In the genomic region with DNA sequence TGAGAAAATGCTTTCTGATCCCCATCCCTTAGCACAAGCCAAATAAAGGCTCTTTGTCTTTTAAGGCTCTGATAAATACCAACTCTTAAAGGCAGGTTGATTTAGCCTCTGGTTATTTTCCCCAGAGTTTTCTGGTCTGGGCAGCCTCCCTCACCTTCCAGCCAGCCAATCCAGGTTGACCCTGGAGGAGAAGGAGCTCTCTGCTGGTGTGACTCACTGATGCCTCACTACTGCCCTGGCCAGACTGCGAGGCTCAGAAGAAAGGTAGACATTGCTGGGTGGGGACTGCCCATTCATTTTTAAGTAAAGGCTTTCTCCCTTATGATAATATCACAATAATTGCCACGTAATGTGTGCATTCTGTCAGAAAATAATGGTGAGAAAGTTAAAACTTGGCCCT, we compare ENCODE assay signal across 1 cellular context.
TF ChIP-seq lines count a peak whose summit lies in the region.

No MANE protein-coding gene starts in this region.

TF ChIP-seq in SK-N-SH, 30 proteins besides CTCF, POLR2A, EP300 and RAD21 (continued from another document):
- TF ChIP-seq NRF1 (IDR thresholded peaks at IDR 0.05; ENCODE audit: low read depth, low read length) (no peak), GABPA (IDR thresholded peaks at IDR 0.05; ENCODE audit: low read depth) (no peak), RFX5 (IDR thresholded peaks at IDR 0.05; ENCODE audit: low read length) (no peak), POLR2AphosphoS5 (IDR thresholded peaks at IDR 0.05; ENCODE audit: low read depth, low read length) (no peak), CHD2 (IDR thresholded peaks at IDR 0.05; ENCODE audit: low read length, partially characterized antibody) (no peak), SMC3 (IDR thresholded peaks at IDR 0.05; ENCODE audit: low read depth, low read length) (no peak), RXRA (IDR thresholded peaks at IDR 0.05; ENCODE audit: borderline replicate concordance, low read depth) (no peak), JUND (IDR thresholded peaks at IDR 0.05) (peak; percentile 12; the same call in 1 of the 2 replicates), MXI1 (IDR thresholded peaks at IDR 0.05; ENCODE audit: low read depth, low read length) (no peak), TEAD4 (IDR thresholded peaks at IDR 0.05; ENCODE audit: borderline replicate concordance, insufficient read depth) (no peak), TCF12 (IDR thresholded peaks at IDR 0.05) (0 out of 2 replicates have a peak, but pooled peaks have one; percentile 4)
- TF ChIP-seq, protein P1, sequence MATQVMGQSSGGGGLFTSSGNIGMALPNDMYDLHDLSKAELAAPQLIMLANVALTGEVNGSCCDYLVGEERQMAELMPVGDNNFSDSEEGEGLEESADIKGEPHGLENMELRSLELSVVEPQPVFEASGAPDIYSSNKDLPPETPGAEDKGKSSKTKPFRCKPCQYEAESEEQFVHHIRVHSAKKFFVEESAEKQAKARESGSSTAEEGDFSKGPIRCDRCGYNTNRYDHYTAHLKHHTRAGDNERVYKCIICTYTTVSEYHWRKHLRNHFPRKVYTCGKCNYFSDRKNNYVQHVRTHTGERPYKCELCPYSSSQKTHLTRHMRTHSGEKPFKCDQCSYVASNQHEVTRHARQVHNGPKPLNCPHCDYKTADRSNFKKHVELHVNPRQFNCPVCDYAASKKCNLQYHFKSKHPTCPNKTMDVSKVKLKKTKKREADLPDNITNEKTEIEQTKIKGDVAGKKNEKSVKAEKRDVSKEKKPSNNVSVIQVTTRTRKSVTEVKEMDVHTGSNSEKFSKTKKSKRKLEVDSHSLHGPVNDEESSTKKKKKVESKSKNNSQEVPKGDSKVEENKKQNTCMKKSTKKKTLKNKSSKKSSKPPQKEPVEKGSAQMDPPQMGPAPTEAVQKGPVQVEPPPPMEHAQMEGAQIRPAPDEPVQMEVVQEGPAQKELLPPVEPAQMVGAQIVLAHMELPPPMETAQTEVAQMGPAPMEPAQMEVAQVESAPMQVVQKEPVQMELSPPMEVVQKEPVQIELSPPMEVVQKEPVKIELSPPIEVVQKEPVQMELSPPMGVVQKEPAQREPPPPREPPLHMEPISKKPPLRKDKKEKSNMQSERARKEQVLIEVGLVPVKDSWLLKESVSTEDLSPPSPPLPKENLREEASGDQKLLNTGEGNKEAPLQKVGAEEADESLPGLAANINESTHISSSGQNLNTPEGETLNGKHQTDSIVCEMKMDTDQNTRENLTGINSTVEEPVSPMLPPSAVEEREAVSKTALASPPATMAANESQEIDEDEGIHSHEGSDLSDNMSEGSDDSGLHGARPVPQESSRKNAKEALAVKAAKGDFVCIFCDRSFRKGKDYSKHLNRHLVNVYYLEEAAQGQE (IDR thresholded peaks at IDR 0.05; ENCODE audit: low read depth, low read length): no peak
- TF ChIP-seq, protein P2, sequence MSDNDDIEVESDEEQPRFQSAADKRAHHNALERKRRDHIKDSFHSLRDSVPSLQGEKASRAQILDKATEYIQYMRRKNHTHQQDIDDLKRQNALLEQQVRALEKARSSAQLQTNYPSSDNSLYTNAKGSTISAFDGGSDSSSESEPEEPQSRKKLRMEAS (IDR thresholded peaks at IDR 0.05; ENCODE audit: low read depth): 0 out of 2 replicates have a peak, but pooled peaks have one; percentile 8
